Comparison of ENCODE assay signal across 8 cellular contexts in the genomic region with DNA sequence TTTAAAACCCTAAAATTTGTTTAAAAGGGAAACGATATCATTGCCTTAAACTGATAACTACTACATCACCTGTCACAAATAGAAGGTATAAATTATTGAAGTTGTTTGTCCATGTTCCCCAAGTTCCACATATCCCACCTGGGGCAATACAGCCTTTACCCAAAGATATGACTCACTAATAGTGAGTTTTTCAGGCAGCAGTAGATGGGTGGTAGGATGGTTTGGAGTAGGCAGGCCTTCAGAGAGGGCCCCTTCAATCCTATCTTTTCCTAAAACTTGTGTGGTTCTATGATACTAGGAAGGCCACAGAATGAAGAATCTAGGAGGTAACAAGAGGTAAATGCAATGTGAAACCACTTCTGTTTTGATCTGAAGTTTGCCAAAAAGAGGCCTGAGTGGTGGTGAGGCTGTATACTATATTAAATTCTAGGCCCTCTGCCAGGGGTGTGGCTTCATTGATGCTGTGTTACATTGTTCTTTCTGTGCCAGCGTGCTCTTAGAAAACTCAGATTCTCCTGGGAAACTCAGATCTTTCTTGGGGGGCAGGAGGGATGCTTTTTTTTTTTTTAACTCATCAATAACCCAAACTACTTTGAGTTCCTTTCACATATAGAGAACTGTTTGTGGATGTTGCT. TPM values are rescaled to one million over a fixed set of nuclear protein-coding genes. Genes with fewer than 3 reads are reported as not detected.
DNase-seq lines count a peak whose midpoint lies in the region; ATAC-seq, FAIRE-seq and TF ChIP-seq lines count a peak whose summit lies in the region.

No MANE protein-coding gene starts in this region.

- no peak overlapping the region for H3K27ac Mint-ChIP-seq in glutamatergic neuron (ENCODE audit: unreplicated experiment)
- H3K27ac Mint-ChIP-seq in activated naive CD4-positive, alpha-beta T cell treated with anti-CD3 and anti-CD28 coated beads for 36 hours: no peak overlapping the region
- no peak overlapping the region for H3K27ac Mint-ChIP-seq in nephron progenitor cell

- RAD21 ChIA-PET in GM12878 (lab: Charles Lee; ENCODE audit: unreplicated experiment): interaction anchor here (0.6 to 1.2 kb wide), 5 partner anchors 8 to 176 kb away, joined by 3 read pairs; no protein-coding TSS in a partner anchor

- TF ChIP-seq POLR2A in GM12878 (IDR thresholded peaks at IDR 0.05; ENCODE audit: low read depth, low read length): no peak

- peaks cover 18% of the 10 kb centered on the region for H3K4me1 ChIP-seq in GM12878 (ENCODE audit: control insufficient read depth, insufficient read depth, low read length)
- H3K4me1 ChIP-seq in right cardiac atrium (ENCODE audit: control insufficient read depth, insufficient read depth, low read length): peaks cover 17% of the 10 kb centered on the region

- BruUV-seq in GM12878 (replicated peaks; lab: Mats Ljungman, UMichigan): no TSS peak

- H3K4me3 ChIP-seq in GM12878: no peak overlapping the region
- no peak overlapping the region for H3K4me3 ChIP-seq in right cardiac atrium (ENCODE audit: low read length)

- FAIRE-seq in GM12878 (lab: Jason Lieb, UNC): no peak

- CTCF ChIA-PET in GM12878 (lab: Yijun Ruan, JAX): interaction anchor here (0.8 to 3.7 kb wide), 5 partner anchors 12 to 191 kb away, joined by 3 to 17 read pairs (median 5); no protein-coding TSS in a partner anchor
- CTCF ChIA-PET in activated naive CD4-positive, alpha-beta T cell treated with anti-CD3 and anti-CD28 coated beads for 36 hours (lab: Charles Lee): no interaction called here

- intact Hi-C loops in GM12878 (cut with micrococcal nuclease; ENCODE audit: unreplicated experiment): no loop called here
- intact Hi-C loops in right cardiac atrium (cut with DNase I): no loop called here
- intact Hi-C loops in activated naive CD4-positive, alpha-beta T cell treated with anti-CD3 and anti-CD28 coated beads for 36 hours (cut with micrococcal nuclease): no loop called here

- SMC1A ChIA-PET in GM12878 (lab: Charles Lee; ENCODE audit: uncharacterized antibody, unreplicated experiment): interaction anchor here (0.6 to 1.6 kb wide), 5 partner anchors 27 to 395 kb away, joined by 3 to 4 read pairs (median 3); no protein-coding TSS in a partner anchor

- POLR2A ChIA-PET in GM12878 (lab: Charles Lee): no interaction called here

- H3K9ac ChIP-seq in GM12878 (ENCODE audit: control insufficient read depth, insufficient read depth, low read length): no peak overlapping the region

- no peak for TF ChIP-seq EP300 in GM12878 (IDR thresholded peaks at IDR 0.05; ENCODE audit: borderline replicate concordance in 1 of 2, control insufficient read depth in 1 of 2, low read depth in 2 of 2, low read length in 2 of 2)

- H3K9me3 ChIP-seq in GM12878 (replicated peaks; ENCODE audit: control insufficient read depth, insufficient read depth, low read length): no peaks in the 10 kb centered on the region
- no peaks in the 10 kb centered on the region for H3K9me3 ChIP-seq in right cardiac atrium (ENCODE audit: control insufficient read depth, low read length)

- H3K9me3 Mint-ChIP-seq in glutamatergic neuron (ENCODE audit: unreplicated experiment) (peaks cover 2% of the 10 kb centered on the region), nephron progenitor cell (no peaks in the 10 kb centered on the region)
- no peaks in the 10 kb centered on the region for H3K9me3 Mint-ChIP-seq in activated naive CD4-positive, alpha-beta T cell treated with anti-CD3 and anti-CD28 coated beads for 36 hours

- H3K79me2 ChIP-seq in GM12878 (ENCODE audit: control insufficient read depth, insufficient read depth, low read length): peaks cover 3% of the 10 kb centered on the region

- H3K36me3 ChIP-seq in GM12878 (ENCODE audit: control insufficient read depth in 2 of 2, insufficient read depth in 2 of 2, low read length in 1 of 2): no peaks in the 10 kb centered on the region

- H2AFZ ChIP-seq in GM12878 (ENCODE audit: control insufficient read depth, low read depth, low read length): no peak overlapping the region

- in situ Hi-C loops in GM12878 (cut with MboI): no loop called here

- WGBS in GM12878 (ENCODE audit: insufficient coverage, insufficient replicate concordance, low lambda C conversion rate, missing lambda C conversion rate): 97% methylated on average over 2 of the region's 2 CpGs
- 55% methylated on average over 2 of the region's 2 CpGs for WGBS in right cardiac atrium

- ATAC-seq in GM12878 (peak; percentile 38), right cardiac atrium (peak; percentile 49 to 68), HG02571 (IDR thresholded peaks at IDR 0.05; ENCODE audit: unreplicated experiment) (no peak)

- H3K4me1 Mint-ChIP-seq in glutamatergic neuron (ENCODE audit: low read depth, unreplicated experiment): no peaks in the 10 kb centered on the region
- H3K4me1 Mint-ChIP-seq in activated naive CD4-positive, alpha-beta T cell treated with anti-CD3 and anti-CD28 coated beads for 36 hours (ENCODE audit: low read depth): no peaks in the 10 kb centered on the region
- peaks cover 17% of the 10 kb centered on the region for H3K4me1 Mint-ChIP-seq in nephron progenitor cell

- H3K27me3 ChIP-seq in GM12878 (replicated peaks in 1 of 2; ENCODE audit: control insufficient read depth in 2 of 2, insufficient read depth in 2 of 2, low read length in 1 of 2) (no peaks in the 10 kb centered on the region), right cardiac atrium (ENCODE audit: control insufficient read depth, insufficient read depth) (no peaks in the 10 kb centered on the region)

- H4K20me1 ChIP-seq in GM12878 (ENCODE audit: control insufficient read depth, insufficient read depth): no peaks in the 10 kb centered on the region

- H3K27ac ChIP-seq in GM12878 (ENCODE audit: control insufficient read depth, insufficient read depth): no peak overlapping the region
- peak overlapping the region; percentile 65 for H3K27ac ChIP-seq in right cardiac atrium (ENCODE audit: low read length)

- H3K4me3 Mint-ChIP-seq in glutamatergic neuron (ENCODE audit: unreplicated experiment) (no peak overlapping the region), nephron progenitor cell (no peak overlapping the region)
- H3K4me3 Mint-ChIP-seq in activated naive CD4-positive, alpha-beta T cell treated with anti-CD3 and anti-CD28 coated beads for 36 hours: no peak overlapping the region

- TF ChIP-seq RAD21 in GM12878 (IDR thresholded peaks at IDR 0.05; ENCODE audit: insufficient read depth, low read depth, low read length): no peak

- H3K4me2 ChIP-seq in GM12878 (ENCODE audit: control insufficient read depth, insufficient read depth): peak overlapping the region; percentile 34; the same call in 1 of the 2 replicates

- H3K27me3 Mint-ChIP-seq in glutamatergic neuron (ENCODE audit: unreplicated experiment) (peaks cover 2% of the 10 kb centered on the region), nephron progenitor cell (ENCODE audit: low read depth, poor library complexity) (no peaks in the 10 kb centered on the region)
- H3K27me3 Mint-ChIP-seq in activated naive CD4-positive, alpha-beta T cell treated with anti-CD3 and anti-CD28 coated beads for 36 hours (ENCODE audit: low read depth): no peaks in the 10 kb centered on the region

- TF ChIP-seq CTCF in GM12878 (IDR thresholded peaks at IDR 0.05 in 2 of 3, conservative IDR thresholded peaks at IDR 0.05 in 1 of 3; ENCODE audit: control insufficient read depth in 2 of 3, extremely low read depth in 1 of 3, insufficient read depth in 1 of 3, low read depth in 3 of 3, low read length in 3 of 3): no peak
- TF ChIP-seq CTCF in glutamatergic neuron (IDR thresholded peaks at IDR 0.05; ENCODE audit: partially characterized antibody, unreplicated experiment): no peak
- TF ChIP-seq CTCF in nephron progenitor cell (IDR thresholded peaks at IDR 0.05): no peak

- DNase-seq in HUDEP-2 (lab: John Stamatoyannopoulos, UW; ENCODE audit: unreplicated experiment in 76 of 76) (peak in 42 of 76 experiments; percentile 3 to 65 (median 26)), GM12878 (ENCODE audit: low read depth, low spot score) (no peak), right cardiac atrium (no peak), stromal cell of bone marrow (ENCODE audit: low read depth) (peak; percentile 50), glutamatergic neuron (no peak), nephron progenitor cell (no peak)
- no peak for DNase-seq in activated naive CD4-positive, alpha-beta T cell treated with anti-CD3 and anti-CD28 coated beads for 36 hours

- no peaks in the 10 kb centered on the region for H3K36me3 Mint-ChIP-seq in glutamatergic neuron (ENCODE audit: unreplicated experiment)
- no peaks in the 10 kb centered on the region for H3K36me3 Mint-ChIP-seq in activated naive CD4-positive, alpha-beta T cell treated with anti-CD3 and anti-CD28 coated beads for 36 hours (ENCODE audit: low read depth)
- no peaks in the 10 kb centered on the region for H3K36me3 Mint-ChIP-seq in nephron progenitor cell (ENCODE audit: low read depth)

RNA-seq across cellular contexts. Expression of gene CYSTM1, which starts 7.2 kb away (rescaled TPM):
- total RNA-seq in GM12878 (2013; cell fraction: nucleolus; rRNA removed): 34.5 and 44.8 TPM in 2 replicates
- total RNA-seq in GM12878 (2014; rRNA removed): 97.8 and 105 TPM in 2 replicates
- total RNA-seq in GM12878 (2014; rRNA removed; fragmentation: Illumina TruSeq; extraction: Trizol): 81.4 and 90.2 TPM in 2 replicates
- 52.7 and 59.8 TPM in 2 replicates for total RNA-seq in GM12878 (2021)
- 17.8 TPM for polyA plus RNA-seq in GM12878 (2011; ENCODE audit: low read depth)
- 91.3 and 120 TPM in 2 replicates for polyA plus RNA-seq in GM12878 (2011; rRNA removed)
- 134 and 170 TPM in 2 replicates for polyA plus RNA-seq in GM12878 (2011; cell fraction: cytosol; rRNA removed)
- polyA plus RNA-seq in GM12878 (2011; cell fraction: nucleus; rRNA removed): 71.6 and 92.3 TPM in 2 replicates
- polyA plus RNA-seq in GM12878 (2012): 43.8 and 51.9 TPM in 2 replicates
- 71.3 and 92.5 TPM in 2 replicates for polyA plus RNA-seq in GM12878 (2014; fragmentation: Illumina TruSeq; extraction: Trizol)
- 100 to 1,000 TPM; 204 to 261 TPM for polyA plus RNA-seq in GM12878 (2014; fragmentation: Nextera tagmentation; extraction: Ambion mirVana)
- polyA plus RNA-seq in GM12878 (2014; rRNA removed): 103 and 112 TPM in 2 replicates
- polyA plus RNA-seq in GM12878 (2016; fragmentation: Nextera tagmentation; extraction: Ambion mirVana): 10 to 100 TPM; 67.5 to 85.4 TPM
- polyA minus RNA-seq in GM12878 (2011; rRNA and poly(A)+ RNA removed): 41.5 and 88.5 TPM in 2 replicates
- 33.9 and 36.2 TPM in 2 replicates for polyA minus RNA-seq in GM12878 (2011; cell fraction: cytosol; rRNA and poly(A)+ RNA removed)
- 27.4 and 35.2 TPM in 2 replicates for polyA minus RNA-seq in GM12878 (2011; cell fraction: nucleus; rRNA and poly(A)+ RNA removed)
- 10 to 100 TPM; 47.8 to 58.3 (median 51.1) TPM for total RNA-seq in right cardiac atrium
- 77.4 TPM for polyA plus RNA-seq in right cardiac atrium
- total RNA-seq in glutamatergic neuron (ENCODE audit: unreplicated experiment): 37.4 TPM
- 10 to 100 TPM; 22.3 to 25.1 TPM for total RNA-seq in activated naive CD4-positive, alpha-beta T cell treated with anti-CD3 and anti-CD28 coated beads for 36 hours

RNA-seq across cellular contexts. Expression of gene IGIP, which starts 56.5 kb away (rescaled TPM):
- total RNA-seq in GM12878 (2013; cell fraction: nucleolus; rRNA removed): 5.8 and 6.6 TPM in 2 replicates
- total RNA-seq in GM12878 (2014; rRNA removed) (2.4 and 2.7 TPM in 2 replicates), GM12878 (2014; rRNA removed; fragmentation: Illumina TruSeq; extraction: Trizol) (2.5 and 3.4 TPM in 2 replicates), GM12878 (2021) (2.7 and 3.1 TPM in 2 replicates), right cardiac atrium (10 to 100 TPM; 14.9 to 20.1 (median 16.9) TPM), glutamatergic neuron (ENCODE audit: unreplicated experiment) (0.98 TPM)
- 1.1 TPM for polyA plus RNA-seq in GM12878 (2011; ENCODE audit: low read depth)
- polyA plus RNA-seq in GM12878 (2011; rRNA removed) (2.7 and 3.7 TPM in 2 replicates), GM12878 (2014; fragmentation: Illumina TruSeq; extraction: Trizol) (3.3 and 3.6 TPM in 2 replicates), GM12878 (2014; fragmentation: Nextera tagmentation; extraction: Ambion mirVana) (1 to 10 TPM in 1 of 2 experiments, under 1 TPM in 1; 0.58 to 1.2 TPM), GM12878 (2014; rRNA removed) (1.4 TPM in 2 replicates), GM12878 (2016; fragmentation: Nextera tagmentation; extraction: Ambion mirVana) (under 1 TPM; 0.64 to 0.72 TPM), right cardiac atrium (9.8 TPM)
- polyA plus RNA-seq in GM12878 (2011; cell fraction: cytosol; rRNA removed): 0.84 and 0.94 TPM in 2 replicates
- 3.7 and 4.6 TPM in 2 replicates for polyA plus RNA-seq in GM12878 (2011; cell fraction: nucleus; rRNA removed)
- polyA plus RNA-seq in GM12878 (2012): 1.1 and 2.9 TPM in 2 replicates
- polyA minus RNA-seq in GM12878 (2011; rRNA and poly(A)+ RNA removed): 1.8 and 2.5 TPM in 2 replicates
- 0.53 and 0.73 TPM in 2 replicates for polyA minus RNA-seq in GM12878 (2011; cell fraction: cytosol; rRNA and poly(A)+ RNA removed)
- 2.5 and 4.2 TPM in 2 replicates for polyA minus RNA-seq in GM12878 (2011; cell fraction: nucleus; rRNA and poly(A)+ RNA removed)
- 1 to 10 TPM; 1.4 to 1.6 TPM for total RNA-seq in activated naive CD4-positive, alpha-beta T cell treated with anti-CD3 and anti-CD28 coated beads for 36 hours

Comparison
In these comparisons a context has a peak if more than half of its experiments do, and no peak if none do; other contexts are left out.
1. DNase-seq: peak in HUDEP-2 (42 of 76) and stromal cell of bone marrow (single experiment); none in GM12878 (single experiment), right cardiac atrium (0 of 3), glutamatergic neuron (single experiment), activated naive CD4-positive, alpha-beta T cell treated with anti-CD3 and anti-CD28 coated beads for 36 hours (single experiment) and nephron progenitor cell (single experiment).